Comparison of ENCODE assay signal across 1 cellular context in the genomic region with DNA sequence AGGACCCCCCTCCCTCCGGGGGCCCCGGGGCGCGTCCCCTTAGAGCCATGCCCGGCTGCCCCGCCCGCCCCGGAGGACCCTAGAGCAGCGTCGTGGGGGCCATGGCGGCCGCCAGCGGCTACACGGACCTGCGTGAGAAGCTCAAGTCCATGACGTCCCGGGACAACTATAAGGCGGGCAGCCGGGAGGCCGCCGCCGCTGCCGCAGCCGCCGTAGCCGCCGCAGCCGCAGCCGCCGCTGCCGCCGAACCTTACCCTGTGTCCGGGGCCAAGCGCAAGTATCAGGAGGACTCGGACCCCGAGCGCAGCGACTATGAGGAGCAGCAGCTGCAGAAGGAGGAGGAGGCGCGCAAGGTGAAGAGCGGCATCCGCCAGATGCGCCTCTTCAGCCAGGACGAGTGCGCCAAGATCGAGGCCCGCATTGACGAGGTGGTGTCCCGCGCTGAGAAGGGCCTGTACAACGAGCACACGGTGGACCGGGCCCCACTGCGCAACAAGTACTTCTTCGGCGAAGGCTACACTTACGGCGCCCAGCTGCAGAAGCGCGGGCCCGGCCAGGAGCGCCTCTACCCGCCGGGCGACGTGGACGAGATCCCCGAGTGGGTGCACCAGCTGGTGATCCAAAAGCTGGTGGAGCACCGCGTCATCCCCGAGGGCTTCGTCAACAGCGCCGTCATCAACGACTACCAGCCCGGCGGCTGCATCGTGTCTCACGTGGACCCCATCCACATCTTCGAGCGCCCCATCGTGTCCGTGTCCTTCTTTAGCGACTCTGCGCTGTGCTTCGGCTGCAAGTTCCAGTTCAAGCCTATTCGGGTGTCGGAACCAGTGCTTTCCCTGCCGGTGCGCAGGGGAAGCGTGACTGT.
A peak's percentile ranks its signal among the peaks of the same experiment; 100 is the strongest.
TF ChIP-seq lines count a peak whose summit lies in the region.

No MANE protein-coding gene starts in this region.

TF ChIP-seq in HEK293, 187 proteins besides CTCF, POLR2A, EP300 and RAD21 (continued from another document):
- TF ChIP-seq, protein P1, sequence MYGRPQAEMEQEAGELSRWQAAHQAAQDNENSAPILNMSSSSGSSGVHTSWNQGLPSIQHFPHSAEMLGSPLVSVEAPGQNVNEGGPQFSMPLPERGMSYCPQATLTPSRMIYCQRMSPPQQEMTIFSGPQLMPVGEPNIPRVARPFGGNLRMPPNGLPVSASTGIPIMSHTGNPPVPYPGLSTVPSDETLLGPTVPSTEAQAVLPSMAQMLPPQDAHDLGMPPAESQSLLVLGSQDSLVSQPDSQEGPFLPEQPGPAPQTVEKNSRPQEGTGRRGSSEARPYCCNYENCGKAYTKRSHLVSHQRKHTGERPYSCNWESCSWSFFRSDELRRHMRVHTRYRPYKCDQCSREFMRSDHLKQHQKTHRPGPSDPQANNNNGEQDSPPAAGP (tag by site-specific recombination; IDR thresholded peaks at IDR 0.05), result peak; percentile 41; the same call in 1 of the 2 replicates
